In the genomic region with DNA sequence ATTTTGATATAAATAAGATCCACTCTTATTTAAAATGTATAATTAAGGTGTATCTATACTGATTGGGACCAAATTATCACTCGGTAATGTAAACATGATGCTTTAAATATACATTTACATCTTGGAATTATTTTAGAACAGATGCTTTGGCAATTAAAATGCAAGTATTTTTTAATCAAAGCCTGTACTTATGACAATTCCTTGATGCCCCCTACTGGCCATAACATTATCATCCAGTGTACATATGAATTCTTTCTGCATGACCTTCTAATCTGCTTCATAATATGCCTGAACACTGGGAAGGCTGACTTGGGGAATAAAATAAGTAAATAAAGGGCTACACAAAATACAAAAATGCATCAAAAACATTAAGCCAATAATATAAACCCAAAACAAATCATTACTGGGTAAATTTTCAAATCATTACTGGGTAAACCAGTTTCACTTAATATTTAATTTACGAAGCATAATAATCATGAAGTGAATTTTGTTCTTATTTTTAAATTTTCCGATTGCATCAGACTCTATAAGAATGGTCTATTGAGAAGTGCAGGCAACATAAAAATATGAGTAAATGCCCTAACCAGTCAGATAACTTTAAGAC, we compare ENCODE assay signal across 1 cellular context.
TF ChIP-seq lines count a peak whose summit lies in the region.

No MANE protein-coding gene starts in this region.

TF ChIP-seq in GM23338, 12 proteins besides CTCF, POLR2A, EP300 and RAD21 (continued from another document):
- TF ChIP-seq, protein P1, sequence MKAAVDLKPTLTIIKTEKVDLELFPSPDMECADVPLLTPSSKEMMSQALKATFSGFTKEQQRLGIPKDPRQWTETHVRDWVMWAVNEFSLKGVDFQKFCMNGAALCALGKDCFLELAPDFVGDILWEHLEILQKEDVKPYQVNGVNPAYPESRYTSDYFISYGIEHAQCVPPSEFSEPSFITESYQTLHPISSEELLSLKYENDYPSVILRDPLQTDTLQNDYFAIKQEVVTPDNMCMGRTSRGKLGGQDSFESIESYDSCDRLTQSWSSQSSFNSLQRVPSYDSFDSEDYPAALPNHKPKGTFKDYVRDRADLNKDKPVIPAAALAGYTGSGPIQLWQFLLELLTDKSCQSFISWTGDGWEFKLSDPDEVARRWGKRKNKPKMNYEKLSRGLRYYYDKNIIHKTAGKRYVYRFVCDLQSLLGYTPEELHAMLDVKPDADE (IDR thresholded peaks at IDR 0.05): no peak
- TF ChIP-seq EZH2phosphoT487 (IDR thresholded peaks at IDR 0.05; ENCODE audit: unreplicated experiment) (no peak), STAT1 (IDR thresholded peaks at IDR 0.05; ENCODE audit: unreplicated experiment) (no peak)
